ENCODE assay signal across 8 cellular contexts in genomic region chr11:117232911-117233409, GRCh38. TPM values are rescaled to one million over a fixed set of nuclear protein-coding genes. Genes with fewer than 3 reads are reported as not detected.
DNase-seq lines count a peak whose midpoint lies in the region; ATAC-seq and TF ChIP-seq lines count a peak whose summit lies in the region.

No MANE protein-coding gene starts in this region.

- 5% methylated on average over 21 of the region's 27 CpGs for WGBS in smooth muscle cell (ENCODE audit: low lambda C conversion rate)

- H3K4me3 ChIP-seq in adipocyte (ENCODE audit: low read length) (peak overlapping the region; percentile 96), iPS-18a (ENCODE audit: low read length) (peak overlapping the region; percentile 97), smooth muscle cell (peak overlapping the region; percentile 92)

- DNase-seq in CMK (ENCODE audit: low read depth), result peak; percentile 18
- peak; percentile 39 for DNase-seq in HuH-7 (ENCODE audit: low spot score)
- peak; percentile 41 for DNase-seq in adipocyte (ENCODE audit: low read depth)
- no peak for DNase-seq in smooth muscle cell (lab: John Stamatoyannopoulos, UW; ENCODE audit: unreplicated experiment)

- H3K27me3 ChIP-seq in adipocyte (replicated peaks; ENCODE audit: control insufficient read depth, insufficient read depth, low read length) (no peaks in the 10 kb centered on the region), iPS-18a (ENCODE audit: control insufficient read depth, insufficient read depth, low read length) (no peaks in the 10 kb centered on the region), smooth muscle cell (ENCODE audit: low read depth) (no peaks in the 10 kb centered on the region)

- H4K20me1 ChIP-seq in smooth muscle cell (ENCODE audit: low read depth), result no peaks in the 10 kb centered on the region

- no peaks in the 10 kb centered on the region for H3F3A ChIP-seq in smooth muscle cell (ENCODE audit: low read depth)

- peak overlapping the region; percentile 99 for H3K4me2 ChIP-seq in smooth muscle cell

- H3K4me1 ChIP-seq in adipocyte (ENCODE audit: control insufficient read depth, insufficient read depth, low read length), result peaks cover 29% of the 10 kb centered on the region
- peaks cover 7% of the 10 kb centered on the region for H3K4me1 ChIP-seq in iPS-18a (ENCODE audit: control insufficient read depth, low read depth, low read length)
- H3K4me1 ChIP-seq in smooth muscle cell (ENCODE audit: low read depth), result peaks cover 10% of the 10 kb centered on the region

- H3K9me3 ChIP-seq in adipocyte (ENCODE audit: control insufficient read depth, low read length), result no peaks in the 10 kb centered on the region
- H3K9me3 ChIP-seq in iPS-18a (ENCODE audit: control insufficient read depth, low read depth, low read length), result no peaks in the 10 kb centered on the region
- H3K9me3 ChIP-seq in smooth muscle cell (replicated peaks; ENCODE audit: low read depth), result no peaks in the 10 kb centered on the region

- H3K79me2 ChIP-seq in smooth muscle cell (ENCODE audit: low read depth), result peaks cover 51% of the 10 kb centered on the region

- TF ChIP-seq CTCF in smooth muscle cell (IDR thresholded peaks at IDR 0.05; ENCODE audit: borderline replicate concordance, insufficient read depth, poor library complexity, severe bottlenecking), result no peak

- ATAC-seq in GM19035 (IDR thresholded peaks at IDR 0.05; ENCODE audit: unreplicated experiment), result no peak
- ATAC-seq in GM18909 (IDR thresholded peaks at IDR 0.05; ENCODE audit: poor library complexity, unreplicated experiment), result no peak
- no peak for ATAC-seq in GM18907 (IDR thresholded peaks at IDR 0.05; ENCODE audit: unreplicated experiment)

- peaks cover 27% of the 10 kb centered on the region for H3K36me3 ChIP-seq in adipocyte (ENCODE audit: control insufficient read depth, insufficient read depth, low read length, severe bottlenecking)
- H3K36me3 ChIP-seq in iPS-18a (ENCODE audit: control insufficient read depth, low read depth, low read length), result peaks cover 20% of the 10 kb centered on the region
- H3K36me3 ChIP-seq in smooth muscle cell (ENCODE audit: low read depth), result no peaks in the 10 kb centered on the region

- H2AFZ ChIP-seq in smooth muscle cell (ENCODE audit: low read depth), result peak overlapping the region; percentile 20

- peak overlapping the region; percentile 59 for H3K27ac ChIP-seq in iPS-18a (ENCODE audit: low read length)
- H3K27ac ChIP-seq in smooth muscle cell (ENCODE audit: low read depth), result no peak overlapping the region

- H3K9ac ChIP-seq in adipocyte (ENCODE audit: low read length), result peak overlapping the region; percentile 95
- peak overlapping the region; percentile 80 for H3K9ac ChIP-seq in iPS-18a (ENCODE audit: low read length)
- H3K9ac ChIP-seq in smooth muscle cell (ENCODE audit: low read depth), result peak overlapping the region; percentile 85

RNA-seq across cellular contexts. Expression of gene RNF214, which starts 0.5 kb away (rescaled TPM):
- 12.6 and 15.8 TPM in 2 replicates for total RNA-seq in smooth muscle cell
- polyA plus RNA-seq in smooth muscle cell, result 10.9 and 17.3 TPM in 2 replicates

RNA-seq across cellular contexts. Expression of gene PCSK7, which starts 1.1 kb away (rescaled TPM):
- total RNA-seq in smooth muscle cell, result 20.8 and 36.4 TPM in 2 replicates
- 23.5 and 40.7 TPM in 2 replicates for polyA plus RNA-seq in smooth muscle cell

RNA-seq across cellular contexts. Expression of gene TAGLN, which starts 33.8 kb away (rescaled TPM):
- 1,972 and 2,130 TPM in 2 replicates for total RNA-seq in smooth muscle cell
- polyA plus RNA-seq in smooth muscle cell, result 2,069 and 2,250 TPM in 2 replicates

RNA-seq across cellular contexts. Expression of gene SIDT2, which starts 54.4 kb away (rescaled TPM):
- total RNA-seq in smooth muscle cell, result 24.7 and 35.0 TPM in 2 replicates
- 11.6 and 21.2 TPM in 2 replicates for polyA plus RNA-seq in smooth muscle cell

RNA-seq across cellular contexts. Expression of gene BACE1-AS, which starts 58.2 kb away (rescaled TPM):
- 3.5 and 6.6 TPM in 2 replicates for total RNA-seq in smooth muscle cell
- polyA plus RNA-seq in smooth muscle cell, result 1.9 and 7.5 TPM in 2 replicates
